In genomic region chr12:14410177-14410576, GRCh38 we compare ENCODE assay signal across 17 cellular contexts. TPM values are rescaled to one million over a fixed set of nuclear protein-coding genes. Genes with fewer than 3 reads are reported as not detected.
DNase-seq lines count a peak whose midpoint lies in the region; ATAC-seq and TF ChIP-seq lines count a peak whose summit lies in the region.
"Had no signal": no experiment of that assay in that cellular context is flagged by ENCODE, and none has a peak within 500 bp of the region (broad histone marks: within the 10 kb centered on the region; RNA-seq: fewer than 3 reads in every experiment).

No MANE protein-coding gene starts in this region.

- DNase-seq in activated CD8-positive, alpha-beta memory T cell treated with anti-CD3 and anti-CD28 coated beads, Interleukin-2, amount 10 ng/mL, durations not matched to agents 7 days and 5 days = no peak
- no peak for DNase-seq in activated CD8-positive, alpha-beta memory T cell treated with anti-CD3 and anti-CD28 coated beads for 24 hours
- DNase-seq in NCI-H226 = peak; percentile 43
- DNase-seq in chondrocyte (ENCODE audit: low spot score) = no peak
- no peak for DNase-seq in osteoblast (ENCODE audit: insufficient read length, low spot score, missing footprints)
- no peak for DNase-seq in H4 (ENCODE audit: low spot score)
- no peak for DNase-seq in GM23338 (ENCODE audit: low spot score)
- DNase-seq in AG08396 (ENCODE audit: low spot score) = no peak
- DNase-seq: 8988T, C1 segment of cervical spinal cord, Calu3, DMS79 treated with DMSO at 0.1 percent for 48 hours, NCI-H1048, NCI-H146, NCI-H345, NCI-H69 had no signal

- H2AFZ ChIP-seq in osteoblast (ENCODE audit: low read length) (no peak overlapping the region), GM23338 (no peak overlapping the region)

- H3K27ac Mint-ChIP-seq in activated CD8-positive, alpha-beta memory T cell treated with anti-CD3 and anti-CD28 coated beads, Interleukin-2, amount 10 ng/mL, durations not matched to agents 7 days and 5 days = peak overlapping the region; percentile 54
- peak overlapping the region; percentile 41 for H3K27ac Mint-ChIP-seq in chondrocyte (ENCODE audit: unreplicated experiment)
- no peak overlapping the region for H3K27ac Mint-ChIP-seq in GM23338

- H3K27ac ChIP-seq in osteoblast (ENCODE audit: low read depth, low read length) (peak overlapping the region; percentile 20), GM23338 (ENCODE audit: low read depth) (no peak overlapping the region)

- TF ChIP-seq CTCF in chondrocyte (IDR thresholded peaks at IDR 0.05) = no peak
- TF ChIP-seq CTCF in osteoblast (IDR thresholded peaks at IDR 0.05; ENCODE audit: extremely low read depth, low read depth, low read length) = no peak
- TF ChIP-seq CTCF in GM23338 (conservative IDR thresholded peaks at IDR 0.05; ENCODE audit: low read depth in 2 of 2) = no peak

- H4K20me1 ChIP-seq in osteoblast (ENCODE audit: insufficient read depth, low read length) (no peaks in the 10 kb centered on the region), GM23338 (replicated peaks; ENCODE audit: insufficient read depth) (peaks cover 11% of the 10 kb centered on the region)

- H3K9me2 ChIP-seq in GM23338 (ENCODE audit: insufficient read depth) = no peaks in the 10 kb centered on the region

- no peaks in the 10 kb centered on the region for H3K27me3 Mint-ChIP-seq in activated CD8-positive, alpha-beta memory T cell treated with anti-CD3 and anti-CD28 coated beads, Interleukin-2, amount 10 ng/mL, durations not matched to agents 7 days and 5 days
- H3K27me3 Mint-ChIP-seq in chondrocyte (ENCODE audit: low read depth) = no peaks in the 10 kb centered on the region
- H3K27me3 Mint-ChIP-seq in GM23338 (ENCODE audit: insufficient read depth, low read depth, poor library complexity) = no peaks in the 10 kb centered on the region

- H3K79me2 ChIP-seq in osteoblast (ENCODE audit: insufficient read depth, low read length) (peaks cover 94% of the 10 kb centered on the region), GM23338 (replicated peaks; ENCODE audit: insufficient read depth) (peaks cover 100% of the 10 kb centered on the region)

- H3K9me3 Mint-ChIP-seq in activated CD8-positive, alpha-beta memory T cell treated with anti-CD3 and anti-CD28 coated beads, Interleukin-2, amount 10 ng/mL, durations not matched to agents 7 days and 5 days (ENCODE audit: low read depth) = no peaks in the 10 kb centered on the region
- H3K9me3 Mint-ChIP-seq in chondrocyte (ENCODE audit: low read depth) (peaks cover 13% of the 10 kb centered on the region), GM23338 (no peaks in the 10 kb centered on the region)

- no peaks in the 10 kb centered on the region for H3K4me1 ChIP-seq in osteoblast (ENCODE audit: insufficient read depth, low read length)
- peaks cover 8% of the 10 kb centered on the region; the same call in 1 of the 2 replicates for H3K4me1 ChIP-seq in GM23338 (ENCODE audit: insufficient read depth)

- CTCF ChIA-PET in activated CD8-positive, alpha-beta memory T cell treated with anti-CD3 and anti-CD28 coated beads, Interleukin-2, amount 10 ng/mL, durations not matched to agents 7 days and 5 days (lab: Charles Lee) = no interaction called here

- H3K27me3 ChIP-seq in osteoblast (ENCODE audit: insufficient read depth, low read length) (no peaks in the 10 kb centered on the region), GM23338 (ENCODE audit: insufficient read depth) (no peaks in the 10 kb centered on the region)

- no peak overlapping the region for H3K4me2 ChIP-seq in osteoblast (ENCODE audit: insufficient read depth, low read length)
- no peak overlapping the region for H3K4me2 ChIP-seq in GM23338

- no peak overlapping the region for H3K4me3 ChIP-seq in osteoblast (ENCODE audit: insufficient read depth, low read length)
- no peak overlapping the region for H3K4me3 ChIP-seq in GM23338
- H3K4me3 ChIP-seq: K562 had no signal

- no peak for ATAC-seq in activated CD8-positive, alpha-beta memory T cell treated with anti-CD3 and anti-CD28 coated beads, Interleukin-2, amount 10 ng/mL, durations not matched to agents 7 days and 5 days
- ATAC-seq in GM23338 = no peak

- no peaks in the 10 kb centered on the region for H3K9me3 ChIP-seq in osteoblast (ENCODE audit: low read depth, low read length)

- H3K4me1 Mint-ChIP-seq in activated CD8-positive, alpha-beta memory T cell treated with anti-CD3 and anti-CD28 coated beads, Interleukin-2, amount 10 ng/mL, durations not matched to agents 7 days and 5 days = peaks cover 72% of the 10 kb centered on the region
- H3K4me1 Mint-ChIP-seq in chondrocyte (ENCODE audit: low read depth) (peaks cover 33% of the 10 kb centered on the region), GM23338 (peaks cover 35% of the 10 kb centered on the region)

- H3K36me3 ChIP-seq in osteoblast (ENCODE audit: insufficient read depth, low read length) (no peaks in the 10 kb centered on the region), GM23338 (ENCODE audit: insufficient read depth) (no peaks in the 10 kb centered on the region)

- peaks cover 51% of the 10 kb centered on the region for H3K36me3 Mint-ChIP-seq in activated CD8-positive, alpha-beta memory T cell treated with anti-CD3 and anti-CD28 coated beads, Interleukin-2, amount 10 ng/mL, durations not matched to agents 7 days and 5 days
- H3K36me3 Mint-ChIP-seq in chondrocyte (ENCODE audit: low read depth) (no peaks in the 10 kb centered on the region), GM23338 (ENCODE audit: low read depth) (peaks cover 7% of the 10 kb centered on the region; the same call in 2 of the 3 replicates)

- no peaks in the 10 kb centered on the region for H3F3A ChIP-seq in GM23338 (replicated peaks; ENCODE audit: low read depth)

- H3K4me3 Mint-ChIP-seq in activated CD8-positive, alpha-beta memory T cell treated with anti-CD3 and anti-CD28 coated beads, Interleukin-2, amount 10 ng/mL, durations not matched to agents 7 days and 5 days = peak overlapping the region; percentile 45
- H3K4me3 Mint-ChIP-seq in chondrocyte (ENCODE audit: unreplicated experiment) (no peak overlapping the region), GM23338 (no peak overlapping the region)

TF ChIP-seq in GM23338, 12 proteins besides CTCF, POLR2A, EP300 and RAD21:
- TF ChIP-seq ZNF114 (CRISPR knock-in tag; IDR thresholded peaks at IDR 0.05) (no peak), POLR2AphosphoS5 (IDR thresholded peaks at IDR 0.05; ENCODE audit: low read depth) (no peak), EZH2phosphoT487 (IDR thresholded peaks at IDR 0.05; ENCODE audit: unreplicated experiment) (no peak)

RNA-seq across cellular contexts. Expression of gene ATF7IP, which starts 44.7 kb away (rescaled TPM):
- total RNA-seq in activated CD8-positive, alpha-beta memory T cell treated with anti-CD3 and anti-CD28 coated beads, Interleukin-2, amount 10 ng/mL, durations not matched to agents 7 days and 5 days = 100 to 1,000 TPM; 115 to 144 TPM
- 45.9 to 79.9 TPM (median 50.4 TPM) in 3 replicates for total RNA-seq in chondrocyte
- 29.3 and 32.7 TPM in 2 replicates for total RNA-seq in osteoblast
- 34.2 and 51.3 TPM in 2 replicates for total RNA-seq in H4 (2014; rRNA removed; shearing (Covaris generic))
- total RNA-seq in GM23338 (2014; rRNA removed; shearing (Covaris generic)) = 107 and 118 TPM in 2 replicates
- polyA plus RNA-seq in GM23338 (2016; fragmentation: Nextera tagmentation; extraction: Ambion mirVana) = 54.7 and 76.4 TPM in 2 replicates
